Comparison of ENCODE assay signal across 13 cellular contexts in the genomic region with DNA sequence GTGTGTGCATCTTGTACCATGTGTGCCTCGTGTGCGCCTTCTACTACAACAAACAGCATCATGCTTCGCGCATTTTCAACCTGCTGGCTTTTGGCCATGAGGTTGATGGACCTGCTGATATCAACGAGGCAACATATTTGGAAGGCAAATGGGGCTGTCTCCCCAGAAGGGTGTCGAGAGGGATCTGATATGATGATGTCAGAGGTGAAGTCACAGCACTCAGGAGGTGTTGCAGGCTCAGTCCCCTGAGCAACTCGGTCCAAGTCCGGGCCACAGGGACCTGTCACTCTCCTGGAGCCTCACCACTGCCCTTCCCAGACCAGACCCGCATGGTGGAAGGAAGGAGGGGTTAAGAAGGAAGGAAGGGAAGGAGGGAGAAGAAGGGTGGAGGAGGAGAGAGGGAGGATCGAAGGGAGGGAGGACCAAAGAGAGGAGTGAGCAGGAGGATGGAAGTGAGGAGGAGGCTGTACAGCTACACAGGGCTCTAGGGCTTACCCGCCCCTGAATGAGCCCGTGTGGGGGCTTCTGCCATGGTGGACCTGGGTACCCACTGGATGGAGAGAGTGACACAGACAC. TPM values are rescaled to one million over a fixed set of nuclear protein-coding genes. Genes with fewer than 3 reads are reported as not detected.
DNase-seq lines count a peak whose midpoint lies in the region; ATAC-seq and TF ChIP-seq lines count a peak whose summit lies in the region.
"Had no signal": no experiment of that assay in that cellular context is flagged by ENCODE, and none has a peak within 500 bp of the region (broad histone marks: within the 10 kb centered on the region; RNA-seq: fewer than 3 reads in every experiment).

No MANE protein-coding gene starts in this region.

- H3K9me3 ChIP-seq in breast epithelium (no peaks in the 10 kb centered on the region), mammary epithelial cell (replicated peaks; ENCODE audit: insufficient read depth, low read length) (no peaks in the 10 kb centered on the region), transverse colon (no peaks in the 10 kb centered on the region)

- H3K27ac Mint-ChIP-seq in activated naive CD8-positive, alpha-beta T cell treated with anti-CD3 and anti-CD28 coated beads for 36 hours, result peak overlapping the region; percentile 17
- peak overlapping the region; percentile 71 for H3K27ac Mint-ChIP-seq in memory B cell
- H3K27ac Mint-ChIP-seq: activated T-cell treated with anti-CD3 and anti-CD28 coated beads, Interleukin-2, amount 50 U/mL, for 72 hours had no signal

- H3K79me2 ChIP-seq in mammary epithelial cell (ENCODE audit: insufficient read depth, low read length), result no peaks in the 10 kb centered on the region

- 88% methylated on average over 12 of the region's 12 CpGs for WGBS in mammary epithelial cell (ENCODE audit: low coverage, missing lambda C conversion rate)
- WGBS in transverse colon (ENCODE audit: low coverage in 1 of 2), 2 donors, result 83 to 87% methylated on average over 7 to 12 of the region's 12 CpGs

- no peak for TF ChIP-seq EP300 in transverse colon (IDR thresholded peaks at IDR 0.05; ENCODE audit: low read depth)

- H3K4me3 ChIP-seq in breast epithelium, result no peak overlapping the region
- no peak overlapping the region for H3K4me3 ChIP-seq in mammary epithelial cell (replicated peaks in 1 of 3; ENCODE audit: insufficient read depth in 1 of 3, low read depth in 2 of 3, low read length in 3 of 3)
- no peak overlapping the region for H3K4me3 ChIP-seq in transverse colon
- H3K4me3 ChIP-seq in brain microvascular endothelial cell (ENCODE audit: low read depth, low read length), result no peak overlapping the region
- H3K4me3 ChIP-seq: GM23248, lung had no signal

- no peak for TF ChIP-seq POLR2A in breast epithelium (IDR thresholded peaks at IDR 0.05)
- no peak for TF ChIP-seq POLR2A in transverse colon (IDR thresholded peaks at IDR 0.05)

- no peaks in the 10 kb centered on the region for H3K36me3 ChIP-seq in breast epithelium
- H3K36me3 ChIP-seq in mammary epithelial cell (ENCODE audit: insufficient read depth, low read length), result no peaks in the 10 kb centered on the region
- no peaks in the 10 kb centered on the region for H3K36me3 ChIP-seq in transverse colon
- H3K36me3 ChIP-seq in brain microvascular endothelial cell (replicated peaks), result peaks cover 34% of the 10 kb centered on the region

- dilution Hi-C loops in mammary epithelial cell (cut with HindIII; ENCODE audit: low sequenced_read_pairs), result no loop called here

- no peak overlapping the region for H3K4me3 Mint-ChIP-seq in activated naive CD8-positive, alpha-beta T cell treated with anti-CD3 and anti-CD28 coated beads for 36 hours
- no peak overlapping the region for H3K4me3 Mint-ChIP-seq in memory B cell
- H3K4me3 Mint-ChIP-seq: activated T-cell treated with anti-CD3 and anti-CD28 coated beads, Interleukin-2, amount 50 U/mL, for 72 hours had no signal

- no peak overlapping the region for H3K4me2 ChIP-seq in mammary epithelial cell (ENCODE audit: insufficient read depth, low read depth, low read length)

- no peak overlapping the region for H2AFZ ChIP-seq in mammary epithelial cell (ENCODE audit: low read depth, low read length)
- H2AFZ ChIP-seq: GM23248 had no signal

- intact Hi-C loops in breast epithelium (cut with DNase I; ENCODE audit: low total_unique reads) (no loop called here), mammary epithelial cell (cut with micrococcal nuclease) (no loop called here), transverse colon (cut with DNase I; ENCODE audit: low total_unique reads) (no loop called here)

- no peaks in the 10 kb centered on the region for H3K27me3 Mint-ChIP-seq in activated naive CD8-positive, alpha-beta T cell treated with anti-CD3 and anti-CD28 coated beads for 36 hours
- no peaks in the 10 kb centered on the region for H3K27me3 Mint-ChIP-seq in memory B cell

- TF ChIP-seq CTCF in breast epithelium (IDR thresholded peaks at IDR 0.05) (no peak), mammary epithelial cell (conservative IDR thresholded peaks at IDR 0.05 in 1 of 2, IDR thresholded peaks at IDR 0.05 in 1 of 2; ENCODE audit: extremely low read depth in 1 of 2, insufficient read depth in 1 of 2, low read depth in 1 of 2, low read length in 2 of 2) (no peak), transverse colon (IDR thresholded peaks at IDR 0.05) (no peak), brain microvascular endothelial cell (IDR thresholded peaks at IDR 0.05; ENCODE audit: low read depth, low read length, missing control alignments) (no peak)

- no peaks in the 10 kb centered on the region for H3K4me1 Mint-ChIP-seq in activated naive CD8-positive, alpha-beta T cell treated with anti-CD3 and anti-CD28 coated beads for 36 hours
- H3K4me1 Mint-ChIP-seq in memory B cell, result no peaks in the 10 kb centered on the region

- no peaks in the 10 kb centered on the region for H3K4me1 ChIP-seq in breast epithelium
- H3K4me1 ChIP-seq in mammary epithelial cell (ENCODE audit: insufficient read depth, low read length), result peaks cover 19% of the 10 kb centered on the region
- peaks cover 0 to 12% (median 4%) of the 10 kb centered on the region in 4 donors for H3K4me1 ChIP-seq in transverse colon

- H3K27me3 ChIP-seq in breast epithelium (no peaks in the 10 kb centered on the region), mammary epithelial cell (ENCODE audit: insufficient read depth, low read length) (no peaks in the 10 kb centered on the region), transverse colon (no peaks in the 10 kb centered on the region), brain microvascular endothelial cell (replicated peaks) (no peaks in the 10 kb centered on the region)

- BruUV-seq in mammary epithelial cell (replicated peaks; lab: Mats Ljungman, UMichigan), result no TSS peak

- ATAC-seq in memory B cell (ENCODE audit: low read depth), result no peak

- in situ Hi-C loops in mammary epithelial cell (cut with MboI; ENCODE audit: low sequenced_read_pairs in 2 of 2), result no loop called here
- in situ Hi-C loops in transverse colon (cut with MboI; ENCODE audit: low pct_ligation_motif_present in 1 of 4, low pct_unique_long_range_greater_than_20kb in 1 of 4, low sequenced_read_pairs in 3 of 4), result no loop called here
- in situ Hi-C loops in brain microvascular endothelial cell (cut with HindIII; ENCODE audit: low pct_ligation_motif_present, low sequenced_read_pairs), result no loop called here

- H3K36me3 Mint-ChIP-seq in activated naive CD8-positive, alpha-beta T cell treated with anti-CD3 and anti-CD28 coated beads for 36 hours, result peaks cover 27% of the 10 kb centered on the region
- H3K36me3 Mint-ChIP-seq in memory B cell, result peaks cover 49% of the 10 kb centered on the region

- H3K27ac ChIP-seq in breast epithelium (peak overlapping the region; percentile 44 to 59), mammary epithelial cell (ENCODE audit: insufficient read depth, low read depth, low read length) (no peak overlapping the region), transverse colon (peak overlapping the region; percentile 57 to 73 (median 67)), brain microvascular endothelial cell (no peak overlapping the region)
- H3K27ac ChIP-seq: GM23248, HL-60 had no signal

- no peak overlapping the region for H3K9ac ChIP-seq in mammary epithelial cell (ENCODE audit: insufficient read depth, low read length)
- H3K9ac ChIP-seq: GM23248 had no signal

- H4K20me1 ChIP-seq in mammary epithelial cell (ENCODE audit: insufficient read depth, low read length), result no peaks in the 10 kb centered on the region

- DNase-seq in breast epithelium (ENCODE audit: low spot score in 2 of 2) (no peak), mammary epithelial cell (no peak), memory B cell (ENCODE audit: low spot score in 2 of 2) (no peak), transverse colon (no peak), NCI-H2171 (lab: John Stamatoyannopoulos, UW) (no peak), brain microvascular endothelial cell (no peak)
- no peak for DNase-seq in activated naive CD8-positive, alpha-beta T cell treated with anti-CD3 and anti-CD28 coated beads for 36 hours
- no peak for DNase-seq in activated CD4-positive, alpha-beta T cell treated with anti-CD3 and anti-CD28 coated beads, Interleukin-2, amount 50 U/mL, for 48 hours
- DNase-seq: activated CD4-positive, alpha-beta T cell treated with anti-CD3 and anti-CD28 coated beads for 4 hours; activated T-cell treated with anti-CD3 and anti-CD28 coated beads, Interleukin-2, amount 50 U/mL, for 72 hours had no signal

- no peaks in the 10 kb centered on the region for H3K9me3 Mint-ChIP-seq in activated naive CD8-positive, alpha-beta T cell treated with anti-CD3 and anti-CD28 coated beads for 36 hours
- H3K9me3 Mint-ChIP-seq in memory B cell, result peaks cover 3% of the 10 kb centered on the region

- CTCF ChIA-PET in mammary epithelial cell (lab: Charles Lee; ENCODE audit: low non-redundant PET), result no interaction called here

RNA-seq across cellular contexts. Expression of a gene that starts 6.7 kb away (rescaled TPM):
- total RNA-seq in breast epithelium (under 1 TPM; 0.16 to 0.73 (median 0.66) TPM), mammary epithelial cell (under 1 TPM; 0.26 to 0.33 TPM), transverse colon (10 to 100 TPM in 1 of 4 donors, 1 to 10 TPM in 1, under 1 TPM in 1, not detected in 1; 0.41 to 77.4 (median 1.1) TPM)
- 0.09 TPM for polyA plus RNA-seq in mammary epithelial cell
- polyA minus RNA-seq in mammary epithelial cell, result not detected
- total RNA-seq in activated naive CD8-positive, alpha-beta T cell treated with anti-CD3 and anti-CD28 coated beads for 36 hours, result under 1 TPM; 0.96 to 0.99 TPM
- total RNA-seq: GM23248 had no signal

Comparison
In these comparisons a context has a peak if more than half of its experiments do, and no peak if none do; other contexts are left out.
1. H3K27ac ChIP-seq: peak in breast epithelium (2 of 2) and transverse colon (4 of 4); none in mammary epithelial cell (single experiment) and brain microvascular endothelial cell (single experiment).